8 cellular contexts compared by ENCODE assay signal in the genomic region with DNA sequence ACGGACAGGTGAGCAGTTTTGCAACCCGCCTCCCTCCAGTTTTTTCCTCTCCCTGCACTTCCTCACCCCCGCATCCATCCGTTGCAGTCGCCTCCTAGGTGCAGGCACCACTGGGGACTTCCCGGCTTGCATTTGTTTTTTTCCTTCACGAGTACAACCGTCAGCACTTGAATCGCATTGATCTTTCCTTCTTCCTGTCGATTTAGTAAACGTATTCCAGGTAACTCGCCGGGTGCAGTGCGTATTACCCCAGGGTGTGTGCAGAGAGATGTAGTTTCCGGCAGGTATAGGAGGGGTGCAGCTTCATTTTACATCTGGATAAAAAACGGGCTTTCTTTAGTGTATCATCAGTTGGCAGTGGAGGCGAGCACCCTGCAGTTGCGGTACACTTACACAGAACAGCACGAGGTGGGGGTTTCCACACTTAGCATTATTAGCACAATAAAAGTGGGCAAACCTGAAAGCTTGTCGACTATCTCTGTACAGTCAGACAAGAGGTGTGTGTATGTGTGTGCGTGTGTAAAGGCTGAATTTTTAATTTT.
DNase-seq lines count a peak whose midpoint lies in the region; ATAC-seq and TF ChIP-seq lines count a peak whose summit lies in the region.

A gene (minus strand): TSS at position 359 of the 542 bp plus-strand sequence.

- no peak for TF ChIP-seq EP300 in suprapubic skin (IDR thresholded peaks at IDR 0.05)

- WGBS in suprapubic skin, result 3% methylated on average over 20 of the region's 21 CpGs

- H3K27ac ChIP-seq in WERI-Rb-1 (peak within 1 kb of the TSS; percentile 63), suprapubic skin (peak within 1 kb of the TSS; percentile 77)

- no peaks in the 10 kb centered on the region for H3K27me3 ChIP-seq in WERI-Rb-1 (ENCODE audit: insufficient read depth, low read depth, severe bottlenecking)
- H3K27me3 ChIP-seq in mononuclear cell (ENCODE audit: insufficient read depth, low read length), result no peaks in the 10 kb centered on the region
- H3K27me3 ChIP-seq in suprapubic skin, result peaks cover 14% of the 10 kb centered on the region

- no peak for TF ChIP-seq POLR2A in suprapubic skin (IDR thresholded peaks at IDR 0.05)

- no peak for TF ChIP-seq CTCF in WERI-Rb-1 (IDR thresholded peaks at IDR 0.05; ENCODE audit: low read depth, low read length)
- TF ChIP-seq CTCF in choroid plexus epithelial cell (conservative IDR thresholded peaks at IDR 0.05; ENCODE audit: low read depth, low read length), result no peak
- TF ChIP-seq CTCF in suprapubic skin (IDR thresholded peaks at IDR 0.05), result no peak

- H3K4me1 ChIP-seq in mononuclear cell (ENCODE audit: insufficient read depth, low read length) (peaks cover 90% of the 10 kb centered on the region), suprapubic skin (peaks cover 27% of the 10 kb centered on the region)

- H3K4me3 ChIP-seq in WERI-Rb-1 (ENCODE audit: low read depth, low read length) (peak within 1 kb of the TSS; percentile 49), choroid plexus epithelial cell (ENCODE audit: low read depth, low read length) (peak within 1 kb of the TSS; percentile 54), mononuclear cell (ENCODE audit: low read length) (peak within 1 kb of the TSS; percentile 91), suprapubic skin (peak within 1 kb of the TSS; percentile 86)

- H3K36me3 ChIP-seq in WERI-Rb-1 (no peaks in the 10 kb centered on the region), suprapubic skin (no peaks in the 10 kb centered on the region)

- ATAC-seq in HG03460 (IDR thresholded peaks at IDR 0.05; ENCODE audit: unreplicated experiment), result peak; percentile 13

- DNase-seq in activated T-cell treated with anti-CD3 and anti-CD28 coated beads for 4 hours (peak; percentile 46), WERI-Rb-1 (peak; percentile 19), choroid plexus epithelial cell (ENCODE audit: low read depth) (no peak), suprapubic skin (ENCODE audit: low spot score in 2 of 2) (no peak), NCI-H187 (lab: John Stamatoyannopoulos, UW) (no peak)
- no peak for DNase-seq in activated T-cell treated with anti-CD3 and anti-CD28 coated beads, Interleukin-2, amount 50 U/mL, for 1 hour

- H3K9me3 ChIP-seq in WERI-Rb-1 (ENCODE audit: severe bottlenecking) (no peaks in the 10 kb centered on the region), mononuclear cell (ENCODE audit: low read depth, low read length) (no peaks in the 10 kb centered on the region), suprapubic skin (no peaks in the 10 kb centered on the region)

Comparison
In these comparisons a context has a peak if more than half of its experiments do, and no peak if none do; other contexts are left out.
1. DNase-seq: peak in activated T-cell treated with anti-CD3 and anti-CD28 coated beads for 4 hours (single experiment) and WERI-Rb-1 (single experiment); none in activated T-cell treated with anti-CD3 and anti-CD28 coated beads, Interleukin-2, amount 50 U/mL, for 1 hour (single experiment), choroid plexus epithelial cell (single experiment), suprapubic skin (0 of 2) and NCI-H187 (0 of 2).
2. Peak in every context shown above with its lines, with median percentiles within 50 percentile points of each other: H3K4me3 ChIP-seq.